Comparison of ENCODE assay signal across 13 cellular contexts in the genomic region with DNA sequence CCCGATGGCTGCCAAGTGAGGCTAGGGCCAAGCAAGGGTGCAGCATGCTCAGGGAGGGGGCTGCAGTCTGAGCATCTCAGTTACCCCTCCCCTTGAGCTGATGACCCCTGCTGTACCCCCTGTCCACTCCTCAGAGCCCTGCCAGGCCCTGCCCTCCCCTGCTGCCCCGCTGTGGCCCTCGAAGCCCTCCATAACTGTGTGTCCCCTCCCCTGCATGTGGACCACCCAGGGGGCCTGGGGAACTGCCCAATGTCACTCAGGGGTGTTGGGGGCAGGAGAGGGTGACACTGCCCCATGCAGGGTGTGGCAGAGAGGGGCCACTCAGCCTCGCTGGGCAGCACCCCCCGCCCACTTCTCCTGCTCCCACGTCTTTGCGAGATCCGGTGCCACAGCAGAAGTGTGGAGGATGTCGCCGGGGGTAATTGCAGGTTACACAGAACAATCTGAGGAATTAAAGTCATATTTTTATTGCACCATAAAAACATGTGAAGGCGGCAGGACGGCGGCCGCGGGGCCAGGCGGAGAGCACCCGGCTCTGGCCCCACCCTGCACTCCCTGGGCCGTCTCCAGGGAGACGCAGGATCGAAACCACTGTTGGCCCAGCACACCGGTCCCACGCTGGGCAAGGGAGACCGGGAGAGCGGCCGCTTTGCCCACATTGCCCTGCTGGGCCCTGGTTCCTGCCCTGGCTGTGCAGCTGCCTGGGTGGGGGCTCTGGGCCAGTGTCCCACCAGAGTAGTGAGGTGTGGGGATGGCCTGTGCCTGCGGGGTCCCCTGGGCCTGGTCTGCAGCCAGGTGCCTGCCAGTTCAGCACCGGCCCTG. TPM values are rescaled to one million over a fixed set of nuclear protein-coding genes. Genes with fewer than 3 reads are reported as not detected.
DNase-seq lines count a peak whose midpoint lies in the region; ATAC-seq and TF ChIP-seq lines count a peak whose summit lies in the region.
"Had no signal": no experiment of that assay in that cellular context is flagged by ENCODE, and none has a peak within 500 bp of the region (broad histone marks: within the 10 kb centered on the region; RNA-seq: fewer than 3 reads in every experiment).

No MANE protein-coding gene starts in this region.

- H2AFZ ChIP-seq in Loucy (ENCODE audit: low read length), result no peak overlapping the region

- 85 to 90% (median 89%) methylated on average over 17 to 27 of the region's 27 CpGs for WGBS in spleen, 5 donors

- peak overlapping the region; percentile 32 for H3K9ac ChIP-seq in Loucy (ENCODE audit: low read depth, low read length, poor library complexity, severe bottlenecking)

- H3K27me3 ChIP-seq in Loucy (ENCODE audit: insufficient read depth, low read length, poor library complexity, severe bottlenecking) (no peaks in the 10 kb centered on the region), spleen (replicated peaks in 1 of 7) (no peaks in the 10 kb centered on the region)
- H3K27me3 ChIP-seq: adrenal gland, MG63 had no signal

- intact Hi-C loops in spleen (cut with DNase I; ENCODE audit: low total_unique reads), result no loop called here

- ATAC-seq in HG03135 (IDR thresholded peaks at IDR 0.05; ENCODE audit: unreplicated experiment), result no peak

- no peak for TF ChIP-seq CTCF in Loucy (conservative IDR thresholded peaks at IDR 0.05; ENCODE audit: low read length)
- no peak for TF ChIP-seq CTCF in fibroblast of villous mesenchyme (IDR thresholded peaks at IDR 0.05; ENCODE audit: insufficient read depth, low read depth, low read length)
- no peak for TF ChIP-seq CTCF in spleen (IDR thresholded peaks at IDR 0.05 in 8 of 11, conservative IDR thresholded peaks at IDR 0.05 in 3 of 11)

- no peaks in the 10 kb centered on the region for H3F3A ChIP-seq in Loucy (ENCODE audit: low read depth)

- no peak overlapping the region for H3K4me2 ChIP-seq in Loucy (ENCODE audit: low read depth, low read length, poor library complexity, severe bottlenecking)

- peak; percentile 16 for DNase-seq in activated T-cell treated with anti-CD3 and anti-CD28 coated beads, Interleukin-2, amount 50 U/mL, for 1 hour
- DNase-seq in activated T-cell treated with anti-CD3 and anti-CD28 coated beads, Interleukin-2, amount 50 U/mL, for 48 hours, result no peak
- DNase-seq in fibroblast of villous mesenchyme (ENCODE audit: low read depth) (peak; percentile 23), spleen (peak; percentile 69), GDM1 (lab: John Stamatoyannopoulos, UW) (no peak), 8988T (no peak)
- DNase-seq: effector CD8-positive, alpha-beta T cell; MG63; NCI-H226; RPMI8226 had no signal

- H3K4me1 ChIP-seq in Loucy (ENCODE audit: insufficient read depth, low read length, poor library complexity, severe bottlenecking) (peaks cover 4% of the 10 kb centered on the region), spleen (peaks cover 0 to 16% (median 3%) of the 10 kb centered on the region in 6 donors)
- H3K4me1 ChIP-seq: adrenal gland had no signal

- no peak overlapping the region for H3K4me3 ChIP-seq in Loucy (ENCODE audit: low read length, poor library complexity, severe bottlenecking)
- H3K4me3 ChIP-seq in fibroblast of villous mesenchyme (ENCODE audit: low read depth, low read length), result no peak overlapping the region
- no peak overlapping the region for H3K4me3 ChIP-seq in spleen
- H3K4me3 ChIP-seq: adrenal gland, MG63 had no signal

- TF ChIP-seq POLR2A in spleen (IDR thresholded peaks at IDR 0.05), result no peak

- H3K79me2 ChIP-seq in Loucy (ENCODE audit: insufficient read depth, low read length), result no peaks in the 10 kb centered on the region

- H3K36me3 ChIP-seq in Loucy (ENCODE audit: insufficient read depth, low read length) (no peaks in the 10 kb centered on the region), spleen (peaks cover 0 to 43% (median 9%) of the 10 kb centered on the region in 6 donors)
- H3K36me3 ChIP-seq: adrenal gland had no signal

- no peaks in the 10 kb centered on the region for H4K20me1 ChIP-seq in Loucy (ENCODE audit: insufficient read depth, low read length, poor library complexity, severe bottlenecking)

- no peaks in the 10 kb centered on the region for H3K9me2 ChIP-seq in Loucy (replicated peaks; ENCODE audit: low read depth, low read length)

- no peak overlapping the region for H3K27ac ChIP-seq in spleen
- H3K27ac ChIP-seq: adrenal gland had no signal

- H3K9me3 ChIP-seq in Loucy (ENCODE audit: insufficient read depth, low read depth, low read length) (no peaks in the 10 kb centered on the region), spleen (no peaks in the 10 kb centered on the region)
- H3K9me3 ChIP-seq: adrenal gland, MG63 had no signal

RNA-seq across cellular contexts. Expression of a gene that starts 18.7 kb away (rescaled TPM):
- total RNA-seq in fibroblast of villous mesenchyme (5.2 and 11.0 TPM in 2 replicates), spleen (1 to 10 TPM; 5.7 to 8.1 (median 7.9) TPM)
- polyA plus RNA-seq in spleen, result 10 to 100 TPM in 2 of 3 donors, 1 to 10 TPM in 1; 7.7 to 10.4 (median 10.1) TPM

RNA-seq across cellular contexts. Expression of a gene that starts 18.7 kb away (rescaled TPM):
- total RNA-seq in fibroblast of villous mesenchyme, result 15.1 and 19.0 TPM in 2 replicates
- 10 to 100 TPM; 17.0 to 22.9 (median 18.8) TPM for total RNA-seq in spleen
- polyA plus RNA-seq in spleen, result 10 to 100 TPM in 2 of 3 donors, 1 to 10 TPM in 1; 8.3 to 13.4 (median 10.8) TPM

Comparison
In these comparisons a context has a peak if more than half of its experiments do, and no peak if none do; other contexts are left out.
1. DNase-seq: peak in activated T-cell treated with anti-CD3 and anti-CD28 coated beads, Interleukin-2, amount 50 U/mL, for 1 hour (single experiment), fibroblast of villous mesenchyme (single experiment) and spleen (single experiment); none in activated T-cell treated with anti-CD3 and anti-CD28 coated beads, Interleukin-2, amount 50 U/mL, for 48 hours (0 of 2), GDM1 (single experiment) and 8988T (single experiment).